ENCODE assay signal across 1 cellular context in the genomic region with DNA sequence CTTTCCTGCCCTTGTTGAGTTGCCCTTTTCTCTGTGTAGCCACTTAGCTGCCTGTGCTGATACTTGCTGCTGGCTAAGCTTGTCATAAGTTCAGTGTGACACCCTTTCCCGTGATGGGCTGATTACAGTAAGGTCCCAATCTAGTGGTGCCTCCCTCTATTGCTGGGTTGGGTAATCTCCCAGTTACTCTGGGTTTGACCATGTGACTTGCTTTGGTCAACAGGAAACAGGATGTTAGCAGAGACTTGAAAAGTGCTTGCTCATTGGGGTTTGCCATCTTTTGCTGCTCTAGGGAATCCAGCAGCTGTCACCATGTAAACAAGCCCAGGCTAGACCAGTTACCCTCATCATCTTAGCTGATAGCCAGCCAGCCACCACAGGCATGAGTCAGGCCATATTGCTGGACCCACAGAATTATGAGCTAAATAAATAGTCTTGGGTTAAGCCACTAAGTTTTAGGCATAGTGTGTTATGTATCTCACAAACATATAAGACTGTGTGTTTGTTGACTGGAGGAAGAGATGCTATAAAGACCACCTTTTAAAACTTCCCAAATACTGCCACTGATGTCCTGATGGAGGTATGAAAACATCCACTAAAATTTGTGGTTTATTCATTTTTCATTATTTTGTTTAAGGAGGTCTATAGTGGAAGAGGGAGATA.
TF ChIP-seq lines count a peak whose summit lies in the region.

No MANE protein-coding gene starts in this region.

TF ChIP-seq in IMR-90, 13 proteins besides CTCF, POLR2A, EP300 and RAD21 (continued from another document):
- TF ChIP-seq BHLHE40 (IDR thresholded peaks at IDR 0.05; ENCODE audit: low read depth, low read length) = no peak
- TF ChIP-seq FOS (IDR thresholded peaks at IDR 0.05; ENCODE audit: low read depth, low read length) = 0 out of 2 replicates have a peak, but pooled peaks have one; percentile 27
- TF ChIP-seq CEBPB (IDR thresholded peaks at IDR 0.05; ENCODE audit: low read depth, low read length) = peak; percentile 79; the same call in 1 of the 2 replicates
- peak; percentile 64; the same call in 1 of the 2 replicates for TF ChIP-seq MAFK (IDR thresholded peaks at IDR 0.05; ENCODE audit: low read depth, low read length)
- TF ChIP-seq RCOR1 (IDR thresholded peaks at IDR 0.05; ENCODE audit: insufficient replicate concordance, low read length) = peak; percentile 17
- no peak for TF ChIP-seq CHD1 (IDR thresholded peaks at IDR 0.05; ENCODE audit: low read depth, low read length)
